21 cellular contexts compared by ENCODE assay signal in genomic region chr4:42454755-42455154, GRCh38. TPM values are rescaled to one million over a fixed set of nuclear protein-coding genes. Genes with fewer than 3 reads are reported as not detected.
A peak's percentile ranks its signal among the peaks of the same experiment; 100 is the strongest.
DNase-seq lines count a peak whose midpoint lies in the region; ATAC-seq and TF ChIP-seq lines count a peak whose summit lies in the region.
"Had no signal": no experiment of that assay in that cellular context is flagged by ENCODE, and none has a peak within 500 bp of the region (broad histone marks: within the 10 kb centered on the region; RNA-seq: fewer than 3 reads in every experiment).

No MANE protein-coding gene starts in this region.

- CTCF ChIA-PET in SK-N-SH (lab: Yijun Ruan, JAX), result no interaction called here

- TF ChIP-seq EP300 in SK-N-SH (IDR thresholded peaks at IDR 0.05; ENCODE audit: borderline replicate concordance in 1 of 2, low read depth in 1 of 2, low read length in 1 of 2), result no peak

- no peak for DNase-seq in SK-N-SH
- DNase-seq in astrocyte of the hippocampus (ENCODE audit: low read depth, low spot score), result peak; percentile 53
- peak in 1 of 2 donors; percentile 22 for DNase-seq in foreskin keratinocyte
- DNase-seq in renal cortical epithelial cell (ENCODE audit: low read depth), result peak; percentile 88
- DNase-seq: CD8-positive, alpha-beta T cell; DMS79 treated with DMSO at 0.1 percent for 48 hours; GDM1; H7; NCI-H1105 treated with DMSO at 0.1 percent for 48 hours; NCI-H187 treated with DMSO at 0.1 percent for 48 hours; NCI-H2171; NCI-H82; Peyer's patch; SIG-M5 had no signal

- H3K79me2 ChIP-seq in SK-N-SH (ENCODE audit: insufficient read depth), result no peaks in the 10 kb centered on the region

- no peak overlapping the region for H3K4me3 ChIP-seq in SK-N-SH (ENCODE audit: low read depth in 2 of 2, low read length in 1 of 2)
- H3K4me3 ChIP-seq: Peyer's patch had no signal

- TF ChIP-seq RAD21 in SK-N-SH (IDR thresholded peaks at IDR 0.05; ENCODE audit: low read length), result no peak

- WGBS in SK-N-SH (ENCODE audit: low lambda C conversion rate), result 71% methylated on average over 1 of the region's 1 CpG

- no peaks in the 10 kb centered on the region for H3K9me2 ChIP-seq in SK-N-SH

- H3F3A ChIP-seq in SK-N-SH (replicated peaks; ENCODE audit: insufficient read depth), result no peaks in the 10 kb centered on the region

- no peaks in the 10 kb centered on the region for H3K36me3 ChIP-seq in SK-N-SH (replicated peaks in 1 of 2; ENCODE audit: control insufficient read depth in 1 of 2, insufficient read depth in 2 of 2, low read length in 1 of 2)

- H3K4me2 ChIP-seq in SK-N-SH, result no peak overlapping the region
- H3K4me2 ChIP-seq: KMS-11 had no signal

- H3K27me3 ChIP-seq in SK-N-SH (ENCODE audit: insufficient read depth) (no peaks in the 10 kb centered on the region), foreskin keratinocyte (no peaks in the 10 kb centered on the region)
- H3K27me3 ChIP-seq: Peyer's patch had no signal

- no peaks in the 10 kb centered on the region for H4K20me1 ChIP-seq in SK-N-SH (ENCODE audit: insufficient read depth)

- TF ChIP-seq CTCF in SK-N-SH (IDR thresholded peaks at IDR 0.05), result no peak
- TF ChIP-seq CTCF in foreskin keratinocyte (conservative IDR thresholded peaks at IDR 0.05), result no peak

- H3K27ac ChIP-seq in SK-N-SH (ENCODE audit: low read depth in 2 of 2, low read length in 1 of 2) (no peak overlapping the region), foreskin keratinocyte (no peak overlapping the region)
- H3K27ac ChIP-seq: 22Rv1, HL-60, KMS-11, Peyer's patch had no signal

- POLR2A ChIA-PET in SK-N-SH (lab: Yijun Ruan, JAX), result no interaction called here

- ATAC-seq in SK-N-SH treated with all-trans-retinoic acid at 6 μM for 48 hours (peak; percentile 44; the same call in 1 of the 3 replicates), foreskin keratinocyte (peak; percentile 51), HG03378 (IDR thresholded peaks at IDR 0.05; ENCODE audit: unreplicated experiment) (no peak), HG02798 (IDR thresholded peaks at IDR 0.05; ENCODE audit: poor library complexity, unreplicated experiment) (no peak), HG03039 (IDR thresholded peaks at IDR 0.05; ENCODE audit: unreplicated experiment) (no peak)
- ATAC-seq: CD8-positive, alpha-beta T cell had no signal

- H3K9me3 ChIP-seq in SK-N-SH, result no peaks in the 10 kb centered on the region
- H3K9me3 ChIP-seq: Peyer's patch had no signal

- no peak overlapping the region for H3K9ac ChIP-seq in SK-N-SH
- H3K9ac ChIP-seq: KMS-11 had no signal

- H3K4me1 ChIP-seq in SK-N-SH (ENCODE audit: control insufficient read depth in 1 of 2, insufficient read depth in 2 of 2, low read depth in 1 of 2, low read length in 1 of 2) (no peaks in the 10 kb centered on the region; a peak in 1 of 4 replicates), foreskin keratinocyte (no peaks in the 10 kb centered on the region)
- H3K4me1 ChIP-seq: Peyer's patch had no signal

- H2AFZ ChIP-seq in SK-N-SH (ENCODE audit: low read depth), result no peak overlapping the region

TF ChIP-seq in SK-N-SH treated with all-trans-retinoic acid at 6 μM for 48 hours, 23 proteins besides CTCF, POLR2A, EP300 and RAD21:
- TF ChIP-seq ZNF8 (CRISPR knock-in tag; IDR thresholded peaks at IDR 0.05) (no peak), ISL1 (CRISPR knock-in tag; IDR thresholded peaks at IDR 0.05) (no peak), ZNF565 (CRISPR knock-in tag; conservative IDR thresholded peaks at IDR 0.05; ENCODE audit: low read depth) (no peak), RARB (CRISPR knock-in tag; IDR thresholded peaks at IDR 0.05) (no peak), SNAI2 (CRISPR knock-in tag; IDR thresholded peaks at IDR 0.05) (no peak), ZNF70 (CRISPR knock-in tag; IDR thresholded peaks at IDR 0.05) (no peak), BACH2 (CRISPR knock-in tag; IDR thresholded peaks at IDR 0.05; ENCODE audit: borderline replicate concordance) (no peak), TCF4 (CRISPR knock-in tag; IDR thresholded peaks at IDR 0.05; ENCODE audit: borderline replicate concordance) (no peak)

TF ChIP-seq in SK-N-SH, 30 proteins besides CTCF, POLR2A, EP300 and RAD21:
- TF ChIP-seq RXRA (IDR thresholded peaks at IDR 0.05; ENCODE audit: borderline replicate concordance, low read depth) (no peak), USF2 (IDR thresholded peaks at IDR 0.05; ENCODE audit: borderline replicate concordance, low read depth, low read length) (no peak), ZBTB33 (IDR thresholded peaks at IDR 0.05; ENCODE audit: borderline replicate concordance, low read depth) (no peak), GABPA (IDR thresholded peaks at IDR 0.05; ENCODE audit: low read depth) (no peak), FOXM1 (IDR thresholded peaks at IDR 0.05; ENCODE audit: low read depth) (no peak), EZH2phosphoT487 (IDR thresholded peaks at IDR 0.05; ENCODE audit: borderline replicate concordance, low read depth) (no peak), PBX3 (IDR thresholded peaks at IDR 0.05) (no peak), POLR2AphosphoS5 (IDR thresholded peaks at IDR 0.05; ENCODE audit: low read depth, low read length) (no peak), CHD2 (IDR thresholded peaks at IDR 0.05; ENCODE audit: low read length, partially characterized antibody) (no peak), TAF1 (IDR thresholded peaks at IDR 0.05; ENCODE audit: borderline replicate concordance, low read depth, low read length) (no peak), FOXJ3 (CRISPR knock-in tag; IDR thresholded peaks at IDR 0.05) (no peak)
TF ChIP-seq in SK-N-SH: peak in this region for 0.

RNA-seq across cellular contexts. Expression of gene SHISA3, which starts 57.5 kb away (rescaled TPM):
- polyA plus RNA-seq in SK-N-SH (2012; rRNA removed) (1.1 and 1.6 TPM in 2 replicates), foreskin keratinocyte (not detected in 2 replicates)
- 1.3 and 1.9 TPM in 2 replicates for polyA plus RNA-seq in SK-N-SH (2012; cell fraction: cytosol; rRNA removed)
- 0.50 and 0.55 TPM in 2 replicates for polyA plus RNA-seq in SK-N-SH (2012; cell fraction: nucleus; rRNA removed)
- total RNA-seq in foreskin keratinocyte (not detected in 2 replicates), renal cortical epithelial cell (0.17 and 0.20 TPM in 2 replicates)
- total RNA-seq: CD8-positive, alpha-beta T cell had no signal

Comparison
In these comparisons a context has a peak if more than half of its experiments do, and no peak if none do; other contexts are left out.
1. ATAC-seq: peak in SK-N-SH treated with all-trans-retinoic acid at 6 μM for 48 hours (single experiment) and foreskin keratinocyte (single experiment); none in HG03378 (single experiment), HG02798 (single experiment) and HG03039 (single experiment).